ENCODE assay signal across 23 cellular contexts in the genomic region with DNA sequence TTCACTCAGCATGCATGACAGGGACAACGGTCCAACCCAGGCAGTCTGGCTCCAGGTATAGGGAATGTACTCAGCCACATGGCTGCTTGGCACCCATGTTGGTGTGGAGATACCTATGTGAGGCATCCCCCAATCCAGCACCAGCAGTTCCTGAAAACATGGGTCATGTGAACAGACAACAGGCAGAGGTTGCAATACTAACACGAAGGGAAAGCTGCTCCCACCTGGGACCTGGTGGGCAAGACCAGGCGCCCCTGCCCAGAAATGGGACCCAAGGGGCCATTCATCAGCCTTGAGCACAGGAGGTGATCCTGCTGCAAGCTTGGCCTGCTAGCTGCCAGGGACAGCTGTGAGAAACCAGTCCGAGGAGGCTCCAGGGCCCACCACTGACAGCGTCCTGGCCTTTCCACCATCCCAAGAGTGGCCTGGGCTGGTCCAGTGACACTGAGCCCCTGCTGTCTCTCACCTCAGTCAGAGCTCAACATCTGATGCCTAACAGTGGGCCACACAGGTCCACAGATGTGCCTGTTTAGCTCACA.
A peak's percentile ranks its signal among the peaks of the same experiment; 100 is the strongest.
DNase-seq lines count a peak whose midpoint lies in the region; ATAC-seq and TF ChIP-seq lines count a peak whose summit lies in the region.
"Had no signal": no experiment of that assay in that cellular context is flagged by ENCODE, and none has a peak within 500 bp of the region (broad histone marks: within the 10 kb centered on the region; RNA-seq: fewer than 3 reads in every experiment).

No MANE protein-coding gene starts in this region.

- H3K9me3 Mint-ChIP-seq in CD14-positive monocyte: peaks cover 0 to 3% (median 0%) of the 10 kb centered on the region in 7 donors
- H3K9me3 Mint-ChIP-seq: neural crest cell; stimulated activated naive B cell treated with anti-CD40 and anti-IgM and Interleukin-4, amounts not matched to agents 10 μg/mL and 1 μg/mL and 100 μg/mL, for 72 hours had no signal

- H3K4me3 ChIP-seq in dorsolateral prefrontal cortex: no peak overlapping the region
- no peak overlapping the region for H3K4me3 ChIP-seq in osteoblast (ENCODE audit: insufficient read depth, low read length)
- H3K4me3 ChIP-seq: body of pancreas, prostate gland, sigmoid colon, testis had no signal

- H4K20me1 ChIP-seq in osteoblast (ENCODE audit: insufficient read depth, low read length): peaks cover 45% of the 10 kb centered on the region

- no peaks in the 10 kb centered on the region for H3K27me3 ChIP-seq in dorsolateral prefrontal cortex
- no peaks in the 10 kb centered on the region for H3K27me3 ChIP-seq in osteoblast (ENCODE audit: insufficient read depth, low read length)
- H3K27me3 ChIP-seq: body of pancreas, testis had no signal

- intact Hi-C loops in CD14-positive monocyte (cut with micrococcal nuclease) (no loop called here), dorsolateral prefrontal cortex (cut with DNase I) (no loop called here)

- no peak overlapping the region for H3K4me3 Mint-ChIP-seq in CD14-positive monocyte
- H3K4me3 Mint-ChIP-seq: neural crest cell; stimulated activated naive B cell treated with anti-CD40 and anti-IgM and Interleukin-4, amounts not matched to agents 10 μg/mL and 1 μg/mL and 100 μg/mL, for 72 hours had no signal

- H3K4me2 ChIP-seq in osteoblast (ENCODE audit: insufficient read depth, low read length): no peak overlapping the region

- peaks cover 89% of the 10 kb centered on the region for H3K79me2 ChIP-seq in osteoblast (ENCODE audit: insufficient read depth, low read length)

- TF ChIP-seq CTCF in CD14-positive monocyte (IDR thresholded peaks at IDR 0.05): no peak
- TF ChIP-seq CTCF in dorsolateral prefrontal cortex (IDR thresholded peaks at IDR 0.05 in 54 of 56, conservative IDR thresholded peaks at IDR 0.05 in 2 of 56; ENCODE audit: low read depth in 1 of 56, partially characterized antibody in 56 of 56): no peak
- no peak for TF ChIP-seq CTCF in osteoblast (IDR thresholded peaks at IDR 0.05; ENCODE audit: extremely low read depth, low read depth, low read length)

- peaks cover 4% of the 10 kb centered on the region for H3K4me1 Mint-ChIP-seq in CD14-positive monocyte
- H3K4me1 Mint-ChIP-seq: neural crest cell had no signal

- H3K36me3 ChIP-seq in osteoblast (ENCODE audit: insufficient read depth, low read length): peaks cover 5% of the 10 kb centered on the region
- H3K36me3 ChIP-seq: prostate gland, sigmoid colon had no signal

- ATAC-seq in GM21526 (IDR thresholded peaks at IDR 0.05; ENCODE audit: low FRiP score, unreplicated experiment): no peak
- ATAC-seq: body of pancreas; esophagus mucosa; HepG2; stimulated activated naive B cell treated with anti-CD40 and anti-IgM and Interleukin-4, amounts not matched to agents 10 μg/mL and 1 μg/mL and 100 μg/mL, for 72 hours had no signal

- H3K27ac Mint-ChIP-seq in CD14-positive monocyte: no peak overlapping the region
- H3K27ac Mint-ChIP-seq: stimulated activated naive B cell treated with anti-CD40 and anti-IgM and Interleukin-4, amounts not matched to agents 10 μg/mL and 1 μg/mL and 100 μg/mL, for 72 hours had no signal

- no peak overlapping the region for H2AFZ ChIP-seq in osteoblast (ENCODE audit: low read length)

- H3K27ac ChIP-seq in dorsolateral prefrontal cortex (peak overlapping the region in 1 of 59 donors; percentile 59), osteoblast (ENCODE audit: low read depth, low read length) (no peak overlapping the region)
- H3K27ac ChIP-seq: body of pancreas, prostate gland, testis had no signal

- DNase-seq in 8988T (peak; percentile 4), CD14-positive monocyte (ENCODE audit: low spot score) (peak; percentile 23), dorsolateral prefrontal cortex (peak in 6 of 10 donors; percentile 7 to 35 (median 20)), osteoblast (ENCODE audit: insufficient read length, low spot score, missing footprints) (peak; percentile 26), NCI-H226 (no peak), SW480 (ENCODE audit: low spot score) (no peak), NCI-H128 (lab: John Stamatoyannopoulos, UW; ENCODE audit: unreplicated experiment) (no peak)
- DNase-seq: activated CD4-positive, alpha-beta T cell treated with anti-CD3 and anti-CD28 coated beads, Interleukin-2, amount 50 U/mL, for 1 hour; Calu3; effector memory CD4-positive, alpha-beta T cell; foreskin fibroblast; kidney glomerular epithelial cell; MV-4-11; sigmoid colon; stimulated activated CD4-positive, alpha-beta T cell treated with anti-CD3 and anti-CD28 coated beads, Interleukin-4, amount 100 ng/mL, for 4 hours; stimulated activated naive B cell treated with anti-CD40 and anti-IgM and Interleukin-4, amounts not matched to agents 10 μg/mL and 1 μg/mL and 100 μg/mL, for 72 hours; testis had no signal

- no peaks in the 10 kb centered on the region for H3K9me3 ChIP-seq in osteoblast (ENCODE audit: low read depth, low read length)
- H3K9me3 ChIP-seq: body of pancreas, prostate gland, sigmoid colon, testis had no signal

- H3K27me3 Mint-ChIP-seq in CD14-positive monocyte (ENCODE audit: low read depth in 3 of 3): peaks cover 3 to 13% (median 9%) of the 10 kb centered on the region in 3 donors

- no peaks in the 10 kb centered on the region for H3K4me1 ChIP-seq in osteoblast (ENCODE audit: insufficient read depth, low read length)
- H3K4me1 ChIP-seq: body of pancreas, prostate gland had no signal

- H3K36me3 Mint-ChIP-seq in CD14-positive monocyte: no peaks in the 10 kb centered on the region

Comparison
In these comparisons a context has a peak if more than half of its experiments do, and no peak if none do; other contexts are left out.
1. DNase-seq: peak in 8988T (single experiment), CD14-positive monocyte (single experiment), dorsolateral prefrontal cortex (6 of 10) and osteoblast (single experiment); none in NCI-H226 (single experiment), SW480 (single experiment) and NCI-H128 (single experiment).